Comparison of ENCODE assay signal across 8 cellular contexts in the genomic region with DNA sequence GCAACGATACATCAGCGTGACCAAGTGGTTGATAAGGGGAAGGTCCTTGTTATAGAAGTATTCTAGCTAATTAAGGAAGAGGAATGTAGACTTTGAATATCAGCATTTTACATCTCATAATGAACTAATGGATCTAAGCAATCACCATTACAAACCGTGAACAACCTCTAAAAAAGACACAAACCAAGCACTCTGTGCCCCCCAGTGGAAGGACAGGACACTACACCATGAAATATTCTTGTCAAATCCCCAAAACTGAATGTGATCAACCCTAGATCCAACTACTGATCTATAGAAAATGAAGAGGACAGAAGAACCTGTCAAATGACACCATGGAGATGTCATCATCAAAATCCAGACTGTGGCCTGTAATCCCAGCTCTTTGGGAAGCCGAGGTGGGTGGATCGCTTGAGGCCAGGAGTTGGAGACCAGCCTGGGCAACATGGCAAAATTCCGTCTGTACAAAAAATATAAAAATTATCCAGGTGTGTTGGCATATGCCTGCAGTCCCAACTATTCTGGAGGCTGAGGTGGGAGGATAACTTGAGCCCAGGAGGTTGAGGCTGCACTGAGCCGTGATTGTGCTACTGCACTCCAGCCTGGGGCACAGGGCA.
A peak's percentile ranks its signal among the peaks of the same experiment; 100 is the strongest.
DNase-seq lines count a peak whose midpoint lies in the region; ATAC-seq, FAIRE-seq and TF ChIP-seq lines count a peak whose summit lies in the region.

No MANE protein-coding gene starts in this region.

- POLR2A ChIA-PET in BJ (lab: Charles Lee) (no interaction called here), endothelial cell of umbilical vein (lab: Charles Lee) (no interaction called here)

- peaks cover 2% of the 10 kb centered on the region for H3K36me3 Mint-ChIP-seq in progenitor cell of endocrine pancreas (ENCODE audit: insufficient read depth)

- no TSS peak for BruUV-seq in endothelial cell of umbilical vein (replicated peaks; lab: Mats Ljungman, UMichigan)

- H4K20me1 ChIP-seq in endothelial cell of umbilical vein (replicated peaks; ENCODE audit: control insufficient read depth, extremely low read depth, insufficient read depth, low read length): no peaks in the 10 kb centered on the region

- H3K9ac ChIP-seq in endothelial cell of umbilical vein (replicated peaks; ENCODE audit: extremely low read depth, insufficient read depth, low read length): no peak overlapping the region

- TF ChIP-seq CTCF in BJ (IDR thresholded peaks at IDR 0.05; ENCODE audit: insufficient read depth, low read depth, low read length) (peak; percentile 68), endothelial cell of umbilical vein (IDR thresholded peaks at IDR 0.05; ENCODE audit: extremely low read depth in 1 of 2, insufficient read depth in 1 of 2, low read depth in 1 of 2, low read length in 2 of 2) (peak; percentile 52 to 55), progenitor cell of endocrine pancreas (IDR thresholded peaks at IDR 0.05; ENCODE audit: unreplicated experiment) (peak; percentile 69)

- dilution Hi-C loops in endothelial cell of umbilical vein (cut with MboI; ENCODE audit: extremely low pct_ligation_motif_present, low sequenced_read_pairs): no loop called here

- DNase-seq in BJ (ENCODE audit: low read depth) (peak; percentile 0), NCI-H146 treated with DMSO at 0.1 percent for 48 hours (lab: John Stamatoyannopoulos, UW; ENCODE audit: unreplicated experiment) (peak; percentile 34), endothelial cell of umbilical vein (ENCODE audit: low read depth, low spot score) (peak; percentile 64), progenitor cell of endocrine pancreas (ENCODE audit: low spot score, unreplicated experiment) (no peak), NCI-H1048 (lab: John Stamatoyannopoulos, UW) (no peak)
- peak; percentile 53 to 69 for DNase-seq in activated CD4-positive, alpha-beta T cell treated with anti-CD3 and anti-CD28 coated beads, Interleukin-2, amount 50 U/mL, for 48 hours

- no peak overlapping the region for H3K4me3 Mint-ChIP-seq in progenitor cell of endocrine pancreas (ENCODE audit: low read depth)

- H3K4me1 ChIP-seq in endothelial cell of umbilical vein (ENCODE audit: control insufficient read depth, extremely low read depth, insufficient read depth, low read length): no peaks in the 10 kb centered on the region

- no peak overlapping the region for H2AFZ ChIP-seq in endothelial cell of umbilical vein (ENCODE audit: low read depth, low read length)

- H3K4me3 ChIP-seq in BJ (ENCODE audit: low read depth, low read length) (no peak overlapping the region), endothelial cell of umbilical vein (replicated peaks in 1 of 3; ENCODE audit: insufficient read depth in 1 of 3, low read depth in 1 of 3, low read length in 3 of 3) (no peak overlapping the region)

- CTCF ChIA-PET in BJ (lab: Yijun Ruan, JAX): interaction anchor here (0.7 to 2.4 kb wide), 7 partner anchors 9 to 484 kb away, joined by 3 to 14 read pairs (median 5); no protein-coding TSS in a partner anchor
- CTCF ChIA-PET in endothelial cell of umbilical vein (lab: Charles Lee): interaction anchor here (1.1 to 2.1 kb wide), 4 partner anchors 22 to 478 kb away, joined by 3 to 15 read pairs (median 10); no protein-coding TSS in a partner anchor

- no peaks in the 10 kb centered on the region for H3K79me2 ChIP-seq in endothelial cell of umbilical vein (ENCODE audit: control insufficient read depth, insufficient read depth, low read length)

- FAIRE-seq in endothelial cell of umbilical vein (lab: Jason Lieb, UNC): peak; percentile 57

- no peaks in the 10 kb centered on the region for H3K36me3 ChIP-seq in BJ (ENCODE audit: control insufficient read depth, insufficient read depth, low read length)
- H3K36me3 ChIP-seq in endothelial cell of umbilical vein (ENCODE audit: control insufficient read depth in 2 of 2, extremely low read depth in 1 of 2, insufficient read depth in 2 of 2, low read length in 2 of 2): no peaks in the 10 kb centered on the region

- no peak overlapping the region for H3K27ac ChIP-seq in endothelial cell of umbilical vein (ENCODE audit: insufficient read depth, low read depth, low read length)

- no peaks in the 10 kb centered on the region for H3K9me3 ChIP-seq in endothelial cell of umbilical vein (replicated peaks; ENCODE audit: control insufficient read depth, insufficient read depth, low read length)

- peaks cover 2% of the 10 kb centered on the region for H3K27me3 Mint-ChIP-seq in progenitor cell of endocrine pancreas

- TF ChIP-seq POLR2A in endothelial cell of umbilical vein (IDR thresholded peaks at IDR 0.05; ENCODE audit: low read depth, low read length): no peak

- no peaks in the 10 kb centered on the region for H3K9me1 ChIP-seq in endothelial cell of umbilical vein (replicated peaks; ENCODE audit: control insufficient read depth, extremely low read depth, insufficient read depth, low read length)

- H3K27ac Mint-ChIP-seq in progenitor cell of endocrine pancreas: no peak overlapping the region

- ATAC-seq in GM18519 (IDR thresholded peaks at IDR 0.05; ENCODE audit: low FRiP score, unreplicated experiment) (peak; percentile 51), GM19455 (IDR thresholded peaks at IDR 0.05; ENCODE audit: unreplicated experiment) (no peak)

- no peak overlapping the region for H3K4me2 ChIP-seq in endothelial cell of umbilical vein (ENCODE audit: insufficient read depth, low read length)

- H3K9me3 Mint-ChIP-seq in progenitor cell of endocrine pancreas (ENCODE audit: low read depth): peaks cover 6% of the 10 kb centered on the region

- H3K4me1 Mint-ChIP-seq in progenitor cell of endocrine pancreas (ENCODE audit: low read depth): peaks cover 6% of the 10 kb centered on the region

- H3K27me3 ChIP-seq in BJ (ENCODE audit: control insufficient read depth, insufficient read depth, low read length) (no peaks in the 10 kb centered on the region), endothelial cell of umbilical vein (ENCODE audit: control insufficient read depth in 2 of 2, insufficient read depth in 2 of 2, low read length in 2 of 2) (peaks cover 0 to 15% of the 10 kb centered on the region in 2 experiments)

- intact Hi-C loops in endothelial cell of umbilical vein (cut with micrococcal nuclease): loop anchor here (1.0 to 5.0 kb wide), 4 partner anchors 47 to 483 kb away; no protein-coding TSS in a partner anchor

TF ChIP-seq in endothelial cell of umbilical vein, 7 proteins besides CTCF, POLR2A, EP300 and RAD21:
- TF ChIP-seq POLR2AphosphoS5 (IDR thresholded peaks at IDR 0.05; ENCODE audit: insufficient read depth, low read depth, low read length) (no peak), GATA2 (IDR thresholded peaks at IDR 0.05; ENCODE audit: insufficient read depth, insufficient read length, low read depth, low read length) (no peak), EZH2 (IDR thresholded peaks at IDR 0.05; ENCODE audit: borderline replicate concordance, low read depth, low read length, severe bottlenecking) (no peak), FOS (IDR thresholded peaks at IDR 0.05; ENCODE audit: borderline replicate concordance, insufficient read depth, low read length) (no peak)
- TF ChIP-seq, protein P1, sequence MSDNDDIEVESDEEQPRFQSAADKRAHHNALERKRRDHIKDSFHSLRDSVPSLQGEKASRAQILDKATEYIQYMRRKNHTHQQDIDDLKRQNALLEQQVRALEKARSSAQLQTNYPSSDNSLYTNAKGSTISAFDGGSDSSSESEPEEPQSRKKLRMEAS (IDR thresholded peaks at IDR 0.05; ENCODE audit: insufficient read depth, insufficient read length): no peak

Comparison
In these comparisons a context has a peak if more than half of its experiments do, and no peak if none do; other contexts are left out.
1. DNase-seq: peak in BJ (single experiment), NCI-H146 treated with DMSO at 0.1 percent for 48 hours (single experiment), activated CD4-positive, alpha-beta T cell treated with anti-CD3 and anti-CD28 coated beads, Interleukin-2, amount 50 U/mL, for 48 hours (2 of 2) and endothelial cell of umbilical vein (single experiment); none in progenitor cell of endocrine pancreas (single experiment) and NCI-H1048 (single experiment).
2. Peak in every context shown above with its lines, with median percentiles within 50 percentile points of each other: CTCF ChIP-seq.